In genomic region chr18:57586243-57587049, GRCh38 we compare ENCODE assay signal across 2 cellular contexts.
TF ChIP-seq lines count a peak whose summit lies in the region.

Gene FECH (minus strand): TSS chr18:57586702. CDS start chr18:57586620, 82 bp downstream.

TF ChIP-seq in IMR-90, 13 proteins besides CTCF, POLR2A, EP300 and RAD21:
- TF ChIP-seq ELK1 (IDR thresholded peaks at IDR 0.05; ENCODE audit: borderline replicate concordance, low read depth, low read length) (no peak), CEBPB (IDR thresholded peaks at IDR 0.05; ENCODE audit: low read depth, low read length) (no peak), NFE2L2 (IDR thresholded peaks at IDR 0.05; ENCODE audit: low read depth, low read length) (peak; percentile 100), MAZ (IDR thresholded peaks at IDR 0.05; ENCODE audit: borderline replicate concordance, low read depth, low read length) (0 out of 2 replicates have a peak, but pooled peaks have one; percentile 7), MXI1 (IDR thresholded peaks at IDR 0.05; ENCODE audit: borderline replicate concordance, low read depth, low read length) (no peak; the same call in 1 of the 2 replicates), BHLHE40 (IDR thresholded peaks at IDR 0.05; ENCODE audit: low read depth, low read length) (no peak), CHD1 (IDR thresholded peaks at IDR 0.05; ENCODE audit: low read depth, low read length) (no peak), FOS (IDR thresholded peaks at IDR 0.05; ENCODE audit: low read depth, low read length) (0 out of 2 replicates have a peak, but pooled peaks have one; percentile 2), SMC3 (IDR thresholded peaks at IDR 0.05; ENCODE audit: low read depth, low read length) (no peak), RCOR1 (IDR thresholded peaks at IDR 0.05; ENCODE audit: insufficient replicate concordance, low read length) (peak; percentile 16), MAFK (IDR thresholded peaks at IDR 0.05; ENCODE audit: low read depth, low read length) (peak; percentile 94)

TF ChIP-seq in SK-N-SH, 30 proteins besides CTCF, POLR2A, EP300 and RAD21 (continued from another document):
- TF ChIP-seq EZH2phosphoT487 (IDR thresholded peaks at IDR 0.05; ENCODE audit: borderline replicate concordance, low read depth), result no peak
- no peak for TF ChIP-seq RCOR1 (IDR thresholded peaks at IDR 0.05; ENCODE audit: low read length)
- no peak for TF ChIP-seq GATA2 (CRISPR knock-in tag; IDR thresholded peaks at IDR 0.05)
- no peak for TF ChIP-seq IRF3 (IDR thresholded peaks at IDR 0.05; ENCODE audit: low read depth, low read length)
- peak; percentile 85 for TF ChIP-seq MXI1 (IDR thresholded peaks at IDR 0.05; ENCODE audit: low read depth, low read length)
- TF ChIP-seq NRF1 (IDR thresholded peaks at IDR 0.05; ENCODE audit: low read depth, low read length), result no peak
- TF ChIP-seq FOXM1 (IDR thresholded peaks at IDR 0.05; ENCODE audit: low read depth), result no peak
- TF ChIP-seq, protein P1, sequence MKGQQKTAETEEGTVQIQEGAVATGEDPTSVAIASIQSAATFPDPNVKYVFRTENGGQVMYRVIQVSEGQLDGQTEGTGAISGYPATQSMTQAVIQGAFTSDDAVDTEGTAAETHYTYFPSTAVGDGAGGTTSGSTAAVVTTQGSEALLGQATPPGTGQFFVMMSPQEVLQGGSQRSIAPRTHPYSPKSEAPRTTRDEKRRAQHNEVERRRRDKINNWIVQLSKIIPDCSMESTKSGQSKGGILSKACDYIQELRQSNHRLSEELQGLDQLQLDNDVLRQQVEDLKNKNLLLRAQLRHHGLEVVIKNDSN (IDR thresholded peaks at IDR 0.05; ENCODE audit: borderline replicate concordance, low read depth), result no peak
- TF ChIP-seq POLR2AphosphoS5 (IDR thresholded peaks at IDR 0.05; ENCODE audit: low read depth, low read length), result peak; percentile 68
- TF ChIP-seq REST (IDR thresholded peaks at IDR 0.05; ENCODE audit: low read depth, low read length), result no peak
- no peak for TF ChIP-seq ZBTB33 (IDR thresholded peaks at IDR 0.05; ENCODE audit: borderline replicate concordance, low read depth)
- TF ChIP-seq USF2 (IDR thresholded peaks at IDR 0.05; ENCODE audit: borderline replicate concordance, low read depth, low read length), result no peak
- TF ChIP-seq FOSL2 (IDR thresholded peaks at IDR 0.05; ENCODE audit: borderline replicate concordance, low read depth), result no peak
- no peak for TF ChIP-seq GABPA (IDR thresholded peaks at IDR 0.05; ENCODE audit: low read depth)
